8 cellular contexts compared by ENCODE assay signal in genomic region chr2:3282056-3282998, GRCh38.
A peak's percentile ranks its signal among the peaks of the same experiment; 100 is the strongest.
DNase-seq lines count a peak whose midpoint lies in the region; ATAC-seq and TF ChIP-seq lines count a peak whose summit lies in the region.

No MANE protein-coding gene starts in this region.

- ATAC-seq in GM21529 (IDR thresholded peaks at IDR 0.05; ENCODE audit: unreplicated experiment), result no peak

- H3K27me3 Mint-ChIP-seq in activated T-helper 2 cell treated with anti-CD3 and anti-CD28 coated beads, Interferon-gamma antibody, Interleukin-2, Interleukin-4, amounts not matched to agents 10 μg/mL and 5 μg/mL and 100 μg/mL, durations not matched to agents 14 hours and 24 hours and 36 hours (ENCODE audit: low read depth), result no peaks in the 10 kb centered on the region

- H3K4me3 Mint-ChIP-seq in activated T-helper 2 cell treated with anti-CD3 and anti-CD28 coated beads, Interferon-gamma antibody, Interleukin-2, Interleukin-4, amounts not matched to agents 10 μg/mL and 5 μg/mL and 100 μg/mL, durations not matched to agents 14 hours and 24 hours and 36 hours (ENCODE audit: low read depth), result no peak overlapping the region

- intact Hi-C loops in activated T-helper 2 cell treated with anti-CD3 and anti-CD28 coated beads, Interferon-gamma antibody, Interleukin-2, Interleukin-4, amounts not matched to agents 10 μg/mL and 5 μg/mL and 100 μg/mL, durations not matched to agents 14 hours and 24 hours and 36 hours (cut with micrococcal nuclease), result no loop called here

- H3K36me3 ChIP-seq in BE2C, result no peaks in the 10 kb centered on the region

- peak overlapping the region; percentile 45 for H3K4me3 ChIP-seq in BE2C (ENCODE audit: low read depth, low read length)

- TF ChIP-seq CTCF in BE2C (IDR thresholded peaks at IDR 0.05; ENCODE audit: low read depth, low read length), result no peak

- H3K27me3 ChIP-seq in BE2C, result no peaks in the 10 kb centered on the region

- H3K4me1 Mint-ChIP-seq in activated T-helper 2 cell treated with anti-CD3 and anti-CD28 coated beads, Interferon-gamma antibody, Interleukin-2, Interleukin-4, amounts not matched to agents 10 μg/mL and 5 μg/mL and 100 μg/mL, durations not matched to agents 14 hours and 24 hours and 36 hours (ENCODE audit: low read depth), result peaks cover 7% of the 10 kb centered on the region

- H3K9me3 Mint-ChIP-seq in activated T-helper 2 cell treated with anti-CD3 and anti-CD28 coated beads, Interferon-gamma antibody, Interleukin-2, Interleukin-4, amounts not matched to agents 10 μg/mL and 5 μg/mL and 100 μg/mL, durations not matched to agents 14 hours and 24 hours and 36 hours, result peaks cover 5% of the 10 kb centered on the region

- H3K9me3 ChIP-seq in BE2C, result no peaks in the 10 kb centered on the region

- peaks cover 15% of the 10 kb centered on the region for H3K4me1 ChIP-seq in BE2C

- DNase-seq in BE2C (peak; percentile 91), NCI-H2081 treated with DMSO at 0.1 percent for 48 hours (lab: John Stamatoyannopoulos, UW) (peak; percentile 87), cerebellar nuclear complex (lab: John Stamatoyannopoulos, UW) (peak; percentile 74 to 76), midbrain (lab: John Stamatoyannopoulos, UW) (peak; percentile 55), DMS53 (lab: John Stamatoyannopoulos, UW) (no peak), GM19238 (ENCODE audit: insufficient read length, low spot score) (no peak)
- no peak for DNase-seq in activated T-helper 2 cell treated with anti-CD3 and anti-CD28 coated beads, Interferon-gamma antibody, Interleukin-2, Interleukin-4, amounts not matched to agents 10 μg/mL and 5 μg/mL and 100 μg/mL, durations not matched to agents 14 hours and 24 hours and 36 hours (ENCODE audit: low spot score)

- H3K27ac Mint-ChIP-seq in activated T-helper 2 cell treated with anti-CD3 and anti-CD28 coated beads, Interferon-gamma antibody, Interleukin-2, Interleukin-4, amounts not matched to agents 10 μg/mL and 5 μg/mL and 100 μg/mL, durations not matched to agents 14 hours and 24 hours and 36 hours, result no peak overlapping the region

- H3K36me3 Mint-ChIP-seq in activated T-helper 2 cell treated with anti-CD3 and anti-CD28 coated beads, Interferon-gamma antibody, Interleukin-2, Interleukin-4, amounts not matched to agents 10 μg/mL and 5 μg/mL and 100 μg/mL, durations not matched to agents 14 hours and 24 hours and 36 hours (ENCODE audit: low read depth), result peaks cover 13% of the 10 kb centered on the region

Comparison
In these comparisons a context has a peak if more than half of its experiments do, and no peak if none do; other contexts are left out.
1. DNase-seq: peak in BE2C (single experiment), NCI-H2081 treated with DMSO at 0.1 percent for 48 hours (single experiment), cerebellar nuclear complex (2 of 2) and midbrain (single experiment); none in activated T-helper 2 cell treated with anti-CD3 and anti-CD28 coated beads, Interferon-gamma antibody, Interleukin-2, Interleukin-4, amounts not matched to agents 10 μg/mL and 5 μg/mL and 100 μg/mL, durations not matched to agents 14 hours and 24 hours and 36 hours (single experiment), DMS53 (single experiment) and GM19238 (single experiment).